In genomic region chr5:131230406-131230805, GRCh38 we compare ENCODE assay signal across 9 cellular contexts. TPM values are rescaled to one million over a fixed set of nuclear protein-coding genes. Genes with fewer than 3 reads are reported as not detected.
DNase-seq lines count a peak whose midpoint lies in the region; ATAC-seq and TF ChIP-seq lines count a peak whose summit lies in the region.
"Had no signal": no experiment of that assay in that cellular context is flagged by ENCODE, and none has a peak within 500 bp of the region (broad histone marks: within the 10 kb centered on the region; RNA-seq: fewer than 3 reads in every experiment).

No MANE protein-coding gene starts in this region.

- peak overlapping the region; percentile 31 for H3K27ac Mint-ChIP-seq in activated T-helper 17 cell treated with anti-CD3 and anti-CD28 coated beads, Interleukin-2, amount 50 U/mL, for 72 hours
- H3K27ac Mint-ChIP-seq: activated CD8-positive, alpha-beta memory T cell treated with anti-CD3 and anti-CD28 coated beads, Interleukin-2, amount 10 ng/mL, durations not matched to agents 7 days and 5 days had no signal

- H3K36me3 Mint-ChIP-seq in activated T-helper 17 cell treated with anti-CD3 and anti-CD28 coated beads, Interleukin-2, amount 50 U/mL, for 72 hours (ENCODE audit: low read depth) = no peaks in the 10 kb centered on the region
- H3K36me3 Mint-ChIP-seq in activated T-cell treated with anti-CD3 and anti-CD28 coated beads, Interleukin-2, amount 50 U/mL, for 4 hours (ENCODE audit: insufficient read depth) = no peaks in the 10 kb centered on the region
- H3K36me3 Mint-ChIP-seq: activated CD8-positive, alpha-beta memory T cell treated with anti-CD3 and anti-CD28 coated beads, Interleukin-2, amount 10 ng/mL, durations not matched to agents 7 days and 5 days had no signal

- TF ChIP-seq POLR2A in gastroesophageal sphincter (IDR thresholded peaks at IDR 0.05) = no peak

- H3K27me3 Mint-ChIP-seq in activated T-helper 17 cell treated with anti-CD3 and anti-CD28 coated beads, Interleukin-2, amount 50 U/mL, for 72 hours = no peaks in the 10 kb centered on the region
- no peaks in the 10 kb centered on the region for H3K27me3 Mint-ChIP-seq in activated T-cell treated with anti-CD3 and anti-CD28 coated beads, Interleukin-2, amount 50 U/mL, for 4 hours (ENCODE audit: low read depth)
- H3K27me3 Mint-ChIP-seq: activated CD8-positive, alpha-beta memory T cell treated with anti-CD3 and anti-CD28 coated beads, Interleukin-2, amount 10 ng/mL, durations not matched to agents 7 days and 5 days had no signal

- TF ChIP-seq EP300 in gastroesophageal sphincter (IDR thresholded peaks at IDR 0.05) = no peak

- ATAC-seq in HG03439 (IDR thresholded peaks at IDR 0.05; ENCODE audit: unreplicated experiment) = peak; percentile 64
- no peak for ATAC-seq in activated T-helper 17 cell treated with anti-CD3 and anti-CD28 coated beads, Interleukin-2, amount 50 U/mL, for 72 hours (replicated peaks)
- ATAC-seq in activated T-cell treated with anti-CD3 and anti-CD28 coated beads, Interleukin-2, amount 50 U/mL, for 4 hours = no peak
- no peak for ATAC-seq in gastroesophageal sphincter
- ATAC-seq: activated CD8-positive, alpha-beta memory T cell treated with anti-CD3 and anti-CD28 coated beads, Interleukin-2, amount 10 ng/mL, durations not matched to agents 7 days and 5 days had no signal

- H3K9me3 Mint-ChIP-seq in activated T-helper 17 cell treated with anti-CD3 and anti-CD28 coated beads, Interleukin-2, amount 50 U/mL, for 72 hours = no peaks in the 10 kb centered on the region
- H3K9me3 Mint-ChIP-seq in activated T-cell treated with anti-CD3 and anti-CD28 coated beads, Interleukin-2, amount 50 U/mL, for 4 hours = no peaks in the 10 kb centered on the region

- peaks cover 5% of the 10 kb centered on the region for H3K4me1 ChIP-seq in colonic mucosa
- peaks cover 0 to 10% (median 0%) of the 10 kb centered on the region in 3 donors for H3K4me1 ChIP-seq in gastroesophageal sphincter

- no peak overlapping the region for H3K4me3 Mint-ChIP-seq in activated T-helper 17 cell treated with anti-CD3 and anti-CD28 coated beads, Interleukin-2, amount 50 U/mL, for 72 hours
- H3K4me3 Mint-ChIP-seq in activated T-cell treated with anti-CD3 and anti-CD28 coated beads, Interleukin-2, amount 50 U/mL, for 4 hours = no peak overlapping the region
- H3K4me3 Mint-ChIP-seq: activated CD8-positive, alpha-beta memory T cell treated with anti-CD3 and anti-CD28 coated beads, Interleukin-2, amount 10 ng/mL, durations not matched to agents 7 days and 5 days had no signal

- TF ChIP-seq CTCF in GM20000 (IDR thresholded peaks at IDR 0.05; ENCODE audit: extremely low read depth, missing control alignments) (no peak), colonic mucosa (IDR thresholded peaks at IDR 0.05) (no peak), gastroesophageal sphincter (IDR thresholded peaks at IDR 0.05) (no peak)

- H3K27ac ChIP-seq in colonic mucosa = no peak overlapping the region
- H3K27ac ChIP-seq in gastroesophageal sphincter = no peak overlapping the region

- H3K4me3 ChIP-seq in colonic mucosa (no peak overlapping the region), gastroesophageal sphincter (no peak overlapping the region)

- WGBS in gastroesophageal sphincter (ENCODE audit: low coverage in 1 of 2), 2 donors = 81 to 84% methylated on average over 4 to 5 of the region's 5 CpGs

- no peaks in the 10 kb centered on the region for H3K36me3 ChIP-seq in colonic mucosa
- no peaks in the 10 kb centered on the region for H3K36me3 ChIP-seq in gastroesophageal sphincter

- intact Hi-C loops in colonic mucosa (cut with DNase I) = no loop called here

- H3K9me3 ChIP-seq in colonic mucosa = no peaks in the 10 kb centered on the region
- no peaks in the 10 kb centered on the region for H3K9me3 ChIP-seq in gastroesophageal sphincter

- H3K4me1 Mint-ChIP-seq in activated T-helper 17 cell treated with anti-CD3 and anti-CD28 coated beads, Interleukin-2, amount 50 U/mL, for 72 hours = peaks cover 6% of the 10 kb centered on the region
- peaks cover 8% of the 10 kb centered on the region for H3K4me1 Mint-ChIP-seq in activated T-cell treated with anti-CD3 and anti-CD28 coated beads, Interleukin-2, amount 50 U/mL, for 4 hours (ENCODE audit: low read depth)

- H3K27me3 ChIP-seq in colonic mucosa = no peaks in the 10 kb centered on the region
- no peaks in the 10 kb centered on the region for H3K27me3 ChIP-seq in gastroesophageal sphincter

- H3K9ac ChIP-seq in colonic mucosa (ENCODE audit: low read depth in 2 of 2, low read length in 2 of 2) = no peak overlapping the region

- DNase-seq in ELF-1 (ENCODE audit: low read depth, low spot score) (peak; percentile 26), GM20000 (ENCODE audit: low spot score) (peak; percentile 26), colonic mucosa (no peak), mucosa of gallbladder (ENCODE audit: low spot score) (no peak)
- DNase-seq in activated T-cell treated with anti-CD3 and anti-CD28 coated beads, Interleukin-2, amount 50 U/mL, for 4 hours = no peak
- DNase-seq: activated CD8-positive, alpha-beta memory T cell treated with anti-CD3 and anti-CD28 coated beads, Interleukin-2, amount 10 ng/mL, durations not matched to agents 7 days and 5 days had no signal

RNA-seq across cellular contexts. Expression of gene CDC42SE2, which starts 33.4 kb away (rescaled TPM):
- 100 to 1,000 TPM; 107 to 110 TPM for total RNA-seq in activated T-helper 17 cell treated with anti-CD3 and anti-CD28 coated beads, Interleukin-2, amount 50 U/mL, for 72 hours
- total RNA-seq in colonic mucosa = 100 to 1,000 TPM in 1 of 2 donors, 10 to 100 TPM in 1; 74.2 to 110 TPM
- 47.6 TPM for total RNA-seq in mucosa of gallbladder
- total RNA-seq in activated T-cell treated with anti-CD3 and anti-CD28 coated beads, Interleukin-2, amount 50 U/mL, for 4 hours = 100 to 1,000 TPM in 1 of 3 donors, 10 to 100 TPM in 2; 89.3 to 103 (median 97.5) TPM
- 10 to 100 TPM; 25.2 to 38.7 (median 30.1) TPM for total RNA-seq in gastroesophageal sphincter

RNA-seq across cellular contexts. Expression of gene LYRM7, which starts 59.7 kb away (rescaled TPM):
- 10 to 100 TPM; 14.2 to 19.9 TPM for total RNA-seq in activated T-helper 17 cell treated with anti-CD3 and anti-CD28 coated beads, Interleukin-2, amount 50 U/mL, for 72 hours
- total RNA-seq in colonic mucosa = 10 to 100 TPM; 12.1 TPM
- total RNA-seq in mucosa of gallbladder = 7.5 TPM
- 10 to 100 TPM; 15.1 to 20.0 (median 18.9) TPM for total RNA-seq in activated T-cell treated with anti-CD3 and anti-CD28 coated beads, Interleukin-2, amount 50 U/mL, for 4 hours
- 10 to 100 TPM in 3 of 4 donors, 1 to 10 TPM in 1; 5.5 to 36.7 (median 13.2) TPM for total RNA-seq in gastroesophageal sphincter

Comparison
In these comparisons a context has a peak if more than half of its experiments do, and no peak if none do; other contexts are left out.
1. DNase-seq: peak in ELF-1 (single experiment) and GM20000 (single experiment); none in colonic mucosa (single experiment), mucosa of gallbladder (single experiment) and activated T-cell treated with anti-CD3 and anti-CD28 coated beads, Interleukin-2, amount 50 U/mL, for 4 hours (single experiment).